ENCODE assay signal across 17 cellular contexts in genomic region chr5:78809444-78809843, GRCh38.
A peak's percentile ranks its signal among the peaks of the same experiment; 100 is the strongest.
DNase-seq lines count a peak whose midpoint lies in the region; ATAC-seq and TF ChIP-seq lines count a peak whose summit lies in the region.
"Had no signal": no experiment of that assay in that cellular context is flagged by ENCODE, and none has a peak within 500 bp of the region (broad histone marks: within the 10 kb centered on the region; RNA-seq: fewer than 3 reads in every experiment).

No MANE protein-coding gene starts in this region.

- H3K27me3 Mint-ChIP-seq in brain (no peaks in the 10 kb centered on the region), nephron (ENCODE audit: low read depth) (no peaks in the 10 kb centered on the region)

- H3K4me1 Mint-ChIP-seq in brain (peaks cover 34% of the 10 kb centered on the region), nephron (peaks cover 62% of the 10 kb centered on the region)

- H3K27ac Mint-ChIP-seq in brain (peak overlapping the region in 3 of 5 experiments; percentile 21 to 64 (median 62)), nephron (peak overlapping the region; percentile 80 to 91 (median 87))
- H3K27ac Mint-ChIP-seq: activated CD8-positive, alpha-beta T cell treated with anti-CD3 and anti-CD28 coated beads, Interleukin-2, amount 10 ng/mL, durations not matched to agents 7 days and 5 days; CD8-positive, alpha-beta T cell; endodermal cell had no signal

- ATAC-seq in HG02981 (IDR thresholded peaks at IDR 0.05; ENCODE audit: unreplicated experiment) = no peak
- ATAC-seq: activated CD8-positive, alpha-beta T cell treated with anti-CD3 and anti-CD28 coated beads, Interleukin-2, amount 10 ng/mL, durations not matched to agents 7 days and 5 days; CD8-positive, alpha-beta T cell; GM12878; left lobe of liver; WTC11 had no signal

- no peak overlapping the region for H3K4me3 ChIP-seq in BE2C (ENCODE audit: low read depth, low read length)
- H3K4me3 ChIP-seq in brain microvascular endothelial cell (ENCODE audit: low read depth, low read length) = no peak overlapping the region
- H3K4me3 ChIP-seq: GM12878 had no signal

- no peaks in the 10 kb centered on the region for H3K9me3 ChIP-seq in BE2C

- H3K9me3 Mint-ChIP-seq in brain = no peaks in the 10 kb centered on the region
- no peaks in the 10 kb centered on the region for H3K9me3 Mint-ChIP-seq in nephron
- H3K9me3 Mint-ChIP-seq: CD8-positive, alpha-beta T cell; endodermal cell; WTC11 had no signal

- H3K27me3 ChIP-seq in BE2C (no peaks in the 10 kb centered on the region), brain microvascular endothelial cell (replicated peaks) (no peaks in the 10 kb centered on the region)

- DNase-seq in BE2C (peak; percentile 96), NCI-H1092 treated with DMSO at 0.1 percent for 48 hours (lab: John Stamatoyannopoulos, UW) (peak; percentile 65), brain microvascular endothelial cell (no peak), HUDEP-2 (lab: John Stamatoyannopoulos, UW; ENCODE audit: unreplicated experiment in 76 of 76) (no peak)
- no peak for DNase-seq in activated CD8-positive, alpha-beta memory T cell treated with anti-CD3 and anti-CD28 coated beads for 24 hours
- DNase-seq: ACHN; activated CD8-positive, alpha-beta T cell treated with anti-CD3 and anti-CD28 coated beads, Interleukin-2, amount 10 ng/mL, durations not matched to agents 7 days and 5 days; CD8-positive, alpha-beta T cell; endodermal cell; NCI-H1694 treated with DMSO at 0.1 percent for 48 hours; NCI-H748 treated with DMSO at 0.1 percent for 48 hours had no signal

- H3K36me3 ChIP-seq in BE2C (no peaks in the 10 kb centered on the region), brain microvascular endothelial cell (replicated peaks) (no peaks in the 10 kb centered on the region)

- H3K27ac ChIP-seq in brain microvascular endothelial cell = no peak overlapping the region

- H3K4me1 ChIP-seq in BE2C = peaks cover 41% of the 10 kb centered on the region

- no peaks in the 10 kb centered on the region for H3K36me3 Mint-ChIP-seq in brain
- no peaks in the 10 kb centered on the region for H3K36me3 Mint-ChIP-seq in nephron (ENCODE audit: low read depth)
- H3K36me3 Mint-ChIP-seq: CD8-positive, alpha-beta T cell; WTC11 had no signal

- in situ Hi-C loops in brain microvascular endothelial cell (cut with HindIII; ENCODE audit: low pct_ligation_motif_present, low sequenced_read_pairs) = no loop called here

- no peak overlapping the region for H3K4me3 Mint-ChIP-seq in brain
- H3K4me3 Mint-ChIP-seq in nephron = no peak overlapping the region
- H3K4me3 Mint-ChIP-seq: activated CD8-positive, alpha-beta T cell treated with anti-CD3 and anti-CD28 coated beads, Interleukin-2, amount 10 ng/mL, durations not matched to agents 7 days and 5 days; CD8-positive, alpha-beta T cell; endodermal cell; WTC11 had no signal

- TF ChIP-seq CTCF in BE2C (IDR thresholded peaks at IDR 0.05; ENCODE audit: low read depth, low read length) = 0 out of 2 replicates have a peak, but pooled peaks have one; percentile 9
- TF ChIP-seq CTCF in brain (conservative IDR thresholded peaks at IDR 0.05) = no peak
- no peak for TF ChIP-seq CTCF in nephron (IDR thresholded peaks at IDR 0.05; ENCODE audit: unreplicated experiment in 3 of 3)
- no peak for TF ChIP-seq CTCF in brain microvascular endothelial cell (IDR thresholded peaks at IDR 0.05; ENCODE audit: low read depth, low read length, missing control alignments)

Comparison
In these comparisons a context has a peak if more than half of its experiments do, and no peak if none do; other contexts are left out.
1. DNase-seq: peak in BE2C (single experiment) and NCI-H1092 treated with DMSO at 0.1 percent for 48 hours (single experiment); none in brain microvascular endothelial cell (single experiment), HUDEP-2 (0 of 76) and activated CD8-positive, alpha-beta memory T cell treated with anti-CD3 and anti-CD28 coated beads for 24 hours (single experiment).